Comparison of ENCODE assay signal across 7 cellular contexts in the genomic region with DNA sequence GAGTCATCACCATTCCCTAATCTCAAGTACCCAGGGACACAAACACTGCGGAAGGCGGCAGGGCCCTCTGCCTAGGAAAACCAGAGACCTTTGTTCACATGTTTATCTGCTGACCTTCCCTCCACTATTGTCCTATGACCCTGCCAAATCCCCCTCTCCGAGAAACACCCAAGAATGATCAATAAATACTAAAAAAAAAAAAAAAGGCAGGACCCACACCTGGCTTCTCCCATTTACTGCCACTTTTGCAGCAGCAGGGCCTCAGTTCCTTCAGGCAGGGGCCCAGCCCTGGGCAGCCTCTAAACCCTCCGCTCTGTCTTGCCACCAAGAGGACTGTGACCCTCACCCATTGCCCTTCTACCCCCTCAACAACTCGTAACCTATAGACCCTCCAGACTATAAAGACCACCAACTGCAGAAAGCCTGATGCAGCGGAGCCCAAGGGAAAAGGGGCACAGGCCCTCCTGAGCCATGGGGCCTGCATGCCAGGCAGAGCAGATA. TPM values are rescaled to one million over a fixed set of nuclear protein-coding genes. Genes with fewer than 3 reads are reported as not detected.
DNase-seq lines count a peak whose midpoint lies in the region; ATAC-seq, FAIRE-seq and TF ChIP-seq lines count a peak whose summit lies in the region.
"Not testable (repeated sequence)": the region's sequence is repeated elsewhere in the genome, so short reads cannot be mapped to it uniquely, and the experiment has no call there.

No MANE protein-coding gene starts in this region.

- 0 out of 2 replicates have a peak overlapping the region, but pooled peaks have one; percentile 48 for H2BK20ac ChIP-seq in H1 (ENCODE audit: low read length)

- not testable (repeated sequence) for H3K36me3 ChIP-seq in GM23248 (ENCODE audit: low read depth); H1 (ENCODE audit: control insufficient read depth in 2 of 4, insufficient read depth in 4 of 4, low read length in 3 of 4); right lobe of liver

- not testable (repeated sequence) for H3K9me3 Mint-ChIP-seq in activated naive CD8-positive, alpha-beta T cell treated with anti-CD3 and anti-CD28 coated beads, Interleukin-2, amount 50 U/mL, for 24 hours

- not testable (repeated sequence) for H2AFZ ChIP-seq in GM23248; H1 (ENCODE audit: low read length)

- H3K56ac ChIP-seq in H1 (replicated peaks; ENCODE audit: insufficient read length, low read depth, low read length) = not testable (repeated sequence)

- in situ Hi-C loops in GM23248 (cut with MboI) = not testable (repeated sequence)

- not testable (repeated sequence) for H4K8ac ChIP-seq in H1 (ENCODE audit: extremely low read depth, insufficient read depth, low read length)

- TF ChIP-seq POLR2A in H1 (IDR thresholded peaks at IDR 0.05; ENCODE audit: control extremely low read depth in 1 of 2, low read depth in 2 of 2, low read length in 2 of 2); right lobe of liver (IDR thresholded peaks at IDR 0.05): not testable (repeated sequence)

- not testable (repeated sequence) for H3K36me3 Mint-ChIP-seq in activated naive CD8-positive, alpha-beta T cell treated with anti-CD3 and anti-CD28 coated beads, Interleukin-2, amount 50 U/mL, for 24 hours (ENCODE audit: low read depth)

- POLR2A ChIA-PET in H1 (lab: Charles Lee; ENCODE audit: partially characterized antibody) = interaction anchor here (1.2 kb wide), 1 partner anchor 108 kb away, joined by 4 read pairs; no protein-coding TSS in a partner anchor

- ATAC-seq in activated naive CD8-positive, alpha-beta T cell treated with anti-CD3 and anti-CD28 coated beads, Interleukin-2, amount 50 U/mL, for 24 hours; right lobe of liver: not testable (repeated sequence)

- 95 to 97% methylated on average over 5 to 6 of the region's 6 CpGs for WGBS in GM23248 (ENCODE audit: low coverage in 1 of 2, low lambda C conversion rate in 2 of 2, missing lambda C conversion rate in 2 of 2), 2 experiments
- 91% methylated on average over 5 of the region's 6 CpGs; no CpG with 5 or more reads in 1 of the 2 experiments for WGBS in H1 (ENCODE audit: extremely low coverage in 1 of 2, insufficient coverage in 1 of 2, insufficient read length in 1 of 2, insufficient replicate concordance in 2 of 2, low coverage in 1 of 2, low lambda C conversion rate in 2 of 2, missing lambda C conversion rate in 1 of 2), 2 experiments
- 40% methylated on average over 4 of the region's 6 CpGs for WGBS in right lobe of liver (ENCODE audit: insufficient coverage, low coverage, low lambda C conversion rate, missing lambda C conversion rate)

- TF ChIP-seq RAD21 in H1 (IDR thresholded peaks at IDR 0.05 in 1 of 2, conservative IDR thresholded peaks at IDR 0.05 in 1 of 2; ENCODE audit: low read depth in 2 of 2, low read length in 2 of 2) = not testable (repeated sequence)

- H3K9ac ChIP-seq in GM23248; H1 (replicated peaks in 1 of 4; ENCODE audit: extremely low read depth in 1 of 4, low read depth in 3 of 4, low read length in 3 of 4): not testable (repeated sequence)

- H3K4me3 ChIP-seq in GM23248; H1 (ENCODE audit: extremely low read depth in 1 of 4, insufficient read depth in 2 of 4, low read depth in 3 of 4, low read length in 4 of 4); right lobe of liver: not testable (repeated sequence)

- not testable (repeated sequence) for H3K79me1 ChIP-seq in H1 (ENCODE audit: low read depth, low read length)

- not testable (repeated sequence) for H3K4ac ChIP-seq in H1 (replicated peaks; ENCODE audit: insufficient read length, low read depth, low read length)

- not testable (repeated sequence) for DNase-seq in GM23248; activated naive CD8-positive, alpha-beta T cell treated with anti-CD3 and anti-CD28 coated beads, Interleukin-2, amount 50 U/mL, for 24 hours; H1 (ENCODE audit: low read depth in 1 of 2, low spot score in 2 of 2); right lobe of liver
- DNase-seq in posterior vena cava (ENCODE audit: low spot score) = peak; percentile 48

- H3K23me2 ChIP-seq in H1 (ENCODE audit: low read depth, low read length) = not testable (repeated sequence)

- H3K27me3 ChIP-seq in GM23248 (replicated peaks; ENCODE audit: insufficient read depth); H1 (replicated peaks in 1 of 4; ENCODE audit: control insufficient read depth in 3 of 4, extremely low read depth in 1 of 4, insufficient read depth in 3 of 4, low read length in 3 of 4); right lobe of liver: not testable (repeated sequence)

- H2BK120ac ChIP-seq in H1 (replicated peaks; ENCODE audit: low read depth, low read length) = not testable (repeated sequence)

- not testable (repeated sequence) for H3K79me2 ChIP-seq in GM23248 (ENCODE audit: insufficient read depth); H1 (ENCODE audit: control insufficient read depth in 1 of 2, insufficient read depth in 2 of 2, low read length in 2 of 2)

- H2BK15ac ChIP-seq in H1 (ENCODE audit: low read length) = peak overlapping the region; percentile 29; the same call in 1 of the 2 replicates

- H3K4me1 Mint-ChIP-seq in activated naive CD8-positive, alpha-beta T cell treated with anti-CD3 and anti-CD28 coated beads, Interleukin-2, amount 50 U/mL, for 24 hours = peaks cover 49% of the 10 kb centered on the region

- peaks cover 30% of the 10 kb centered on the region for H3F3A ChIP-seq in GM23248 (ENCODE audit: insufficient read depth)

- not testable (repeated sequence) for H3K9me2 ChIP-seq in GM23248 (ENCODE audit: insufficient read depth)

- H3K27me3 Mint-ChIP-seq in activated naive CD8-positive, alpha-beta T cell treated with anti-CD3 and anti-CD28 coated beads, Interleukin-2, amount 50 U/mL, for 24 hours = not testable (repeated sequence)

- H3K27ac ChIP-seq in GM23248 (peak overlapping the region; percentile 43; the same call in 1 of the 2 replicates), VCaP (peak overlapping the region; percentile 98), right lobe of liver (peak overlapping the region; percentile 82 to 99 (median 83)), temporal lobe (ENCODE audit: low read depth, low read length) (peak overlapping the region; percentile 98)
- H3K27ac ChIP-seq in H1 (ENCODE audit: low read depth, low read length) = not testable (repeated sequence)

- H3K14ac ChIP-seq in H1 (ENCODE audit: insufficient read length) = not testable (repeated sequence)

- H3K4me1 ChIP-seq in GM23248 (ENCODE audit: insufficient read depth) (peaks cover 46% of the 10 kb centered on the region), H1 (replicated peaks in 1 of 4; ENCODE audit: control insufficient read depth in 3 of 4, insufficient read depth in 4 of 4, low read length in 3 of 4) (peaks cover 8 to 25% (median 14%) of the 10 kb centered on the region in 4 experiments; a peak in 6 of 7 replicates), right lobe of liver (peaks cover 4 to 81% (median 50%) of the 10 kb centered on the region in 4 donors)

- not testable (repeated sequence) for H3K23ac ChIP-seq in H1 (ENCODE audit: insufficient read length)

- H2BK5ac ChIP-seq in H1 (ENCODE audit: low read depth, low read length) = not testable (repeated sequence)

- H4K91ac ChIP-seq in H1 (replicated peaks; ENCODE audit: insufficient read length, low read length) = peak overlapping the region; percentile 62

- not testable (repeated sequence) for H3K9me3 ChIP-seq in GM23248 (ENCODE audit: low read depth); H1 (ENCODE audit: insufficient read depth in 2 of 2, low read depth in 1 of 2, low read length in 1 of 2); right lobe of liver

- H2AK5ac ChIP-seq in H1 (ENCODE audit: low read depth, low read length) = not testable (repeated sequence)

- H3K4me2 ChIP-seq in GM23248 (ENCODE audit: unreplicated experiment); H1 (ENCODE audit: insufficient read depth in 1 of 2, low read depth in 2 of 2, low read length in 2 of 2): not testable (repeated sequence)

- not testable (repeated sequence) for TF ChIP-seq EP300 in H1 (IDR thresholded peaks at IDR 0.05; ENCODE audit: borderline replicate concordance in 1 of 2, low read depth in 2 of 2, low read length in 2 of 2)

- H2BK12ac ChIP-seq in H1 (ENCODE audit: low read depth, low read length) = 0 out of 2 replicates have a peak overlapping the region, but pooled peaks have one; percentile 17

- not testable (repeated sequence) for H4K5ac ChIP-seq in H1 (ENCODE audit: insufficient read length, low read depth, low read length)

- H3K4me3 Mint-ChIP-seq in activated naive CD8-positive, alpha-beta T cell treated with anti-CD3 and anti-CD28 coated beads, Interleukin-2, amount 50 U/mL, for 24 hours = not testable (repeated sequence)

- not testable (repeated sequence) for TF ChIP-seq CTCF in VCaP (conservative IDR thresholded peaks at IDR 0.05); H1 (IDR thresholded peaks at IDR 0.05; ENCODE audit: control extremely low read depth in 1 of 3, insufficient read depth in 1 of 3, low read depth in 1 of 3, low read length in 3 of 3); right lobe of liver (IDR thresholded peaks at IDR 0.05)

- CTCF ChIA-PET in H1 (lab: Charles Lee; ENCODE audit: partially characterized antibody) = interaction anchor here (0.8 to 1.5 kb wide), 25 partner anchors 9 to 153 kb away, joined by 3 to 14 read pairs (median 4); no protein-coding TSS in a partner anchor

- H3K18ac ChIP-seq in H1 (ENCODE audit: extremely low read depth, low read length) = 0 out of 2 replicates have a peak overlapping the region, but pooled peaks have one; percentile 13

- H3K27ac Mint-ChIP-seq in activated naive CD8-positive, alpha-beta T cell treated with anti-CD3 and anti-CD28 coated beads, Interleukin-2, amount 50 U/mL, for 24 hours = peak overlapping the region; percentile 95

- intact Hi-C loops in right lobe of liver (cut with DNase I); posterior vena cava (cut with DNase I): not testable (repeated sequence)

- H4K20me1 ChIP-seq in GM23248 (ENCODE audit: insufficient read depth); H1 (replicated peaks in 1 of 2; ENCODE audit: control insufficient read depth in 1 of 2, insufficient read depth in 2 of 2, low read length in 2 of 2): not testable (repeated sequence)

- not testable (repeated sequence) for FAIRE-seq in H1 (lab: Jason Lieb, UNC)

RNA-seq across cellular contexts. Expression of a gene that starts 34.9 kb away (rescaled TPM):
- total RNA-seq in GM23248 (2014; rRNA removed; shearing (Covaris generic)) = 57.5 and 58.8 TPM in 2 replicates
- polyA plus RNA-seq in GM23248 (2016; fragmentation: Nextera tagmentation; extraction: Ambion mirVana) = 27.9 and 28.2 TPM in 2 replicates
- total RNA-seq in H1 (2021; fragmentation: NEBNext Ultra II Directional; extraction: Animal tissue kit (Norgen Biotek cat#: 25700)) = 3.6 and 4.5 TPM in 2 replicates
- 2.7 and 3.2 TPM in 2 replicates for polyA plus RNA-seq in H1 (2011; rRNA removed)
- polyA plus RNA-seq in H1 (2011; cell fraction: cytosol; rRNA removed) = 4.6 TPM
- polyA plus RNA-seq in H1 (2011; cell fraction: nucleus; rRNA removed) = 8.7 TPM
- polyA plus RNA-seq in H1 (2012, experiment 1 of 2) = 3.2 to 4.4 TPM (median 3.8 TPM) in 4 replicates
- polyA plus RNA-seq in H1 (2012, experiment 2 of 2) = 1.6 TPM
- 3.4 TPM for polyA plus RNA-seq in H1 (2013, experiment 1 of 2)
- 2.4 TPM for polyA plus RNA-seq in H1 (2013, experiment 2 of 2)
- polyA minus RNA-seq in H1 (2011; rRNA and poly(A)+ RNA removed) = 7.1 and 12.2 TPM in 2 replicates
- 5.1 TPM for polyA minus RNA-seq in H1 (2011; cell fraction: cytosol; rRNA and poly(A)+ RNA removed)
- 5.9 TPM for polyA minus RNA-seq in H1 (2011; cell fraction: nucleus; rRNA and poly(A)+ RNA removed)
- total RNA-seq in right lobe of liver = 10 to 100 TPM; 25.8 to 41.7 (median 33.6) TPM
- 10 to 100 TPM; 23.6 to 37.2 TPM for total RNA-seq in posterior vena cava
- total RNA-seq in temporal lobe = 24.1 TPM

RNA-seq across cellular contexts. Expression of a gene that starts 37.3 kb away (rescaled TPM):
- total RNA-seq in GM23248 (2014; rRNA removed; shearing (Covaris generic)) = 64.2 and 130 TPM in 2 replicates
- polyA plus RNA-seq in GM23248 (2016; fragmentation: Nextera tagmentation; extraction: Ambion mirVana) (107 and 108 TPM in 2 replicates), H1 (2011; rRNA removed) (61.2 and 63.5 TPM in 2 replicates)
- 18.9 and 21.1 TPM in 2 replicates for total RNA-seq in H1 (2021; fragmentation: NEBNext Ultra II Directional; extraction: Animal tissue kit (Norgen Biotek cat#: 25700))
- 50.5 TPM for polyA plus RNA-seq in H1 (2011; cell fraction: cytosol; rRNA removed)
- 34.6 TPM for polyA plus RNA-seq in H1 (2011; cell fraction: nucleus; rRNA removed)
- polyA plus RNA-seq in H1 (2012, experiment 1 of 2) = 15.6 to 41.5 TPM (median 33.8 TPM) in 4 replicates
- polyA plus RNA-seq in H1 (2012, experiment 2 of 2) = 29.6 TPM
- 40.3 TPM for polyA plus RNA-seq in H1 (2013, experiment 1 of 2)
- polyA plus RNA-seq in H1 (2013, experiment 2 of 2) = 40.7 TPM
- 10.2 and 11.5 TPM in 2 replicates for polyA minus RNA-seq in H1 (2011; rRNA and poly(A)+ RNA removed)
- polyA minus RNA-seq in H1 (2011; cell fraction: cytosol; rRNA and poly(A)+ RNA removed) = 13.5 TPM
- 9.7 TPM for polyA minus RNA-seq in H1 (2011; cell fraction: nucleus; rRNA and poly(A)+ RNA removed)
- total RNA-seq in right lobe of liver (10 to 100 TPM in 4 of 6 experiments, 1 to 10 TPM in 2; 8.4 to 30.5 (median 14.0) TPM), posterior vena cava (10 to 100 TPM; 22.0 to 25.4 TPM), temporal lobe (27.8 TPM)

RNA-seq across cellular contexts. Expression of a gene that starts 51.2 kb away (rescaled TPM):
- 2.1 and 3.1 TPM in 2 replicates for total RNA-seq in GM23248 (2014; rRNA removed; shearing (Covaris generic))
- polyA plus RNA-seq in GM23248 (2016; fragmentation: Nextera tagmentation; extraction: Ambion mirVana) (6.0 and 6.8 TPM in 2 replicates), H1 (2011; rRNA removed) (1.2 and 1.7 TPM in 2 replicates)
- total RNA-seq in H1 (2021; fragmentation: NEBNext Ultra II Directional; extraction: Animal tissue kit (Norgen Biotek cat#: 25700)) = 1.9 and 2.0 TPM in 2 replicates
- 1.1 TPM for polyA plus RNA-seq in H1 (2011; cell fraction: cytosol; rRNA removed)
- 2.4 TPM for polyA plus RNA-seq in H1 (2011; cell fraction: nucleus; rRNA removed)
- 0.58 to 2.6 TPM (median 1.4 TPM) in 4 replicates for polyA plus RNA-seq in H1 (2012, experiment 1 of 2)
- not detected for polyA plus RNA-seq in H1 (2012, experiment 2 of 2)
- polyA plus RNA-seq in H1 (2013, experiment 1 of 2) = 2.3 TPM
- polyA plus RNA-seq in H1 (2013, experiment 2 of 2) = 1.3 TPM
- polyA minus RNA-seq in H1 (2011; rRNA and poly(A)+ RNA removed) = 0.63 and 0.85 TPM in 2 replicates
- polyA minus RNA-seq in H1 (2011; cell fraction: cytosol; rRNA and poly(A)+ RNA removed) = 1.6 TPM
- 4.6 TPM for polyA minus RNA-seq in H1 (2011; cell fraction: nucleus; rRNA and poly(A)+ RNA removed)
- total RNA-seq in right lobe of liver (1 to 10 TPM in 2 of 6 experiments, under 1 TPM in 3, not detected in 1; 0.69 to 1.6 (median 0.90) TPM), posterior vena cava (1 to 10 TPM; 2.1 to 3.1 TPM), temporal lobe (3.2 TPM)
